8 cellular contexts compared by ENCODE assay signal in the genomic region with DNA sequence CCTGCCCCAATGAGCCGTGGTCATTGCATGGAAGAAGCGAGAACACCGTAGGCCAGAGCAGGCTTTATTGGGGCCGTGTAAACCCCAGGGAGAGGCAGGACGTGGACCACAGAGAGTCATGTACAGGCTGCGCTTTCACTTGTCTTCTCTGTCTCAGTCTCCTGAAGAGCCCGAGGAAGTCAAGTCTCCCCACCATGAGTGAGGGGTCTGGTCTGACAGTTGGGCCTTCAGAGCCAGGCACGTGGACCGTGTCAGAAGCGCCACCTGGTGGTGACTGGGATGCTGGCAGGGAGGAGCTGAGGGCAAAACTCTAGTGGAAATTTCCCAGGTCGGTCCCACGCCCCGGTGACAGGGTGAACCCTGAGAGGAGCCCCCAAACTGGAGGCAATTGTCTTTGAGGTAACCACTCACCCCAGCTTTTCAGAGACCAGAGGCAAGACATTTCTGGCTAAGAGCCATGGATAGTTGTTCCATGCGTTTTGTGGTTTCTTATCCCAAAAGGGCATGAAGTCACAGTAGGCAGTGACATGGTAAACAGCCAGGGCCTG. TPM values are rescaled to one million over a fixed set of nuclear protein-coding genes. Genes with fewer than 3 reads are reported as not detected.
DNase-seq lines count a peak whose midpoint lies in the region; ATAC-seq and TF ChIP-seq lines count a peak whose summit lies in the region.

No MANE protein-coding gene starts in this region.

- TF ChIP-seq CTCF in nephron progenitor cell (IDR thresholded peaks at IDR 0.05), result peak; percentile 91

- peak; percentile 43 for TF ChIP-seq POLR2A in GM18505 (IDR thresholded peaks at IDR 0.05; ENCODE audit: borderline replicate concordance, extremely low read depth, insufficient read depth, insufficient read length)

- H3K27me3 Mint-ChIP-seq in nephron progenitor cell (ENCODE audit: low read depth, poor library complexity), result no peaks in the 10 kb centered on the region
- no peaks in the 10 kb centered on the region for H3K27me3 Mint-ChIP-seq in stimulated activated naive CD8-positive, alpha-beta T cell treated with anti-CD3 and anti-CD28 coated beads, Interleukin-15, amount 100 ng/mL, for 72 hours

- in situ Hi-C loops in ACHN (cut with HindIII; ENCODE audit: low pct_ligation_motif_present, low pct_unique_long_range_greater_than_20kb, low sequenced_read_pairs), result no loop called here

- peak overlapping the region; percentile 59 for H3K27ac Mint-ChIP-seq in nephron progenitor cell
- peak overlapping the region; percentile 58 to 85 for H3K27ac Mint-ChIP-seq in stimulated activated naive CD8-positive, alpha-beta T cell treated with anti-CD3 and anti-CD28 coated beads, Interleukin-15, amount 100 ng/mL, for 72 hours

- H3K4me1 Mint-ChIP-seq in nephron progenitor cell, result peaks cover 34% of the 10 kb centered on the region
- peaks cover 15% of the 10 kb centered on the region for H3K4me1 Mint-ChIP-seq in stimulated activated naive CD8-positive, alpha-beta T cell treated with anti-CD3 and anti-CD28 coated beads, Interleukin-15, amount 100 ng/mL, for 72 hours

- H3K9me3 Mint-ChIP-seq in nephron progenitor cell, result no peaks in the 10 kb centered on the region
- H3K9me3 Mint-ChIP-seq in stimulated activated naive CD8-positive, alpha-beta T cell treated with anti-CD3 and anti-CD28 coated beads, Interleukin-15, amount 100 ng/mL, for 72 hours, result no peaks in the 10 kb centered on the region

- no peak overlapping the region for H3K4me3 Mint-ChIP-seq in nephron progenitor cell
- no peak overlapping the region for H3K4me3 Mint-ChIP-seq in stimulated activated naive CD8-positive, alpha-beta T cell treated with anti-CD3 and anti-CD28 coated beads, Interleukin-15, amount 100 ng/mL, for 72 hours

- DNase-seq in ACHN (peak; percentile 48), NOMO-1 (lab: John Stamatoyannopoulos, UW; ENCODE audit: unreplicated experiment in 2 of 2) (peak; percentile 14 to 21), activated T-cell treated with anti-CD3 and anti-CD28 coated beads for 4 hours (peak; percentile 81), nephron progenitor cell (peak; percentile 86)
- DNase-seq in stimulated activated naive CD8-positive, alpha-beta T cell treated with anti-CD3 and anti-CD28 coated beads, Interleukin-15, amount 100 ng/mL, for 72 hours, result peak; percentile 67 to 71

- H3K36me3 Mint-ChIP-seq in nephron progenitor cell (ENCODE audit: low read depth), result peaks cover 33% of the 10 kb centered on the region

- ATAC-seq in GM18505 (IDR thresholded peaks at IDR 0.05; ENCODE audit: unreplicated experiment) (no peak), esophagus mucosa (peak; percentile 40), HG03196 (IDR thresholded peaks at IDR 0.05; ENCODE audit: unreplicated experiment) (no peak)
- peak; percentile 67 for ATAC-seq in stimulated activated naive CD8-positive, alpha-beta T cell treated with anti-CD3 and anti-CD28 coated beads, Interleukin-15, amount 100 ng/mL, for 72 hours

RNA-seq across cellular contexts. Expression of a gene that starts 17.4 kb away (rescaled TPM):
- 1.7 TPM for total RNA-seq in esophagus mucosa

RNA-seq across cellular contexts. Expression of a gene that starts 24.0 kb away (rescaled TPM):
- 75.7 TPM for total RNA-seq in esophagus mucosa

RNA-seq across cellular contexts. Expression of a gene that starts 29.7 kb away (rescaled TPM):
- not detected for total RNA-seq in esophagus mucosa

RNA-seq across cellular contexts. Expression of a gene that starts 49.7 kb away (rescaled TPM):
- 4.1 TPM for total RNA-seq in esophagus mucosa

Comparison
In these comparisons a context has a peak if more than half of its experiments do, and no peak if none do; other contexts are left out.
1. DNase-seq: peak in every context shown above with its lines; median percentile 86 in nephron progenitor cell; 81 in activated T-cell treated with anti-CD3 and anti-CD28 coated beads for 4 hours; 69 in stimulated activated naive CD8-positive, alpha-beta T cell treated with anti-CD3 and anti-CD28 coated beads, Interleukin-15, amount 100 ng/mL, for 72 hours; 48 in ACHN; 18 in NOMO-1.
2. ATAC-seq: peak in esophagus mucosa (single experiment) and stimulated activated naive CD8-positive, alpha-beta T cell treated with anti-CD3 and anti-CD28 coated beads, Interleukin-15, amount 100 ng/mL, for 72 hours (single experiment); none in GM18505 (single experiment) and HG03196 (single experiment).